ENCODE assay signal across 27 cellular contexts in the genomic region with DNA sequence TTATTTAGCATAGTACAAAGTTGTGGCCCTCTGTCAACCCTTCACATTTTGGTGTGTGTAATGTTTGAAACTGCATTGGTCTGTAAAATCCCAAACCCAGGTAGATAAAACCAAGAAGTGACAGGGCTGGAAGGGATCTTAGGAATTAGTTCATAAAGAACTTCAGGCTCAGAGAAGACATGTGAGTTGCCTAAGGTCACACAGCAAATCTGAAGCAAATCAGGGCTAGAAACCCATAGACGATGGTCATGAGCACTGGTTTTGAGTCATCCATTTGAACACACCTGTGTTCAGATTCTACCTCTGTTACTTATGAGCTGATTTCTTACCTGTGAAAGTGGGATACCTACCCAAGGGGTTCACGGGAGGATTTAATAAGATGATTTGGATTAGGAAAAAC.
"Had no signal": no experiment of that assay in that cellular context is flagged by ENCODE, and none has a peak within 500 bp of the region (broad histone marks: within the 10 kb centered on the region; RNA-seq: fewer than 3 reads in every experiment).

No MANE protein-coding gene starts in this region.

- H3K27ac ChIP-seq: epithelial cell of prostate, esophagus squamous epithelium, left lung, lower lobe of right lung, parathyroid adenoma, right atrium auricular region, thoracic aorta, upper lobe of left lung, vagina had no signal

- H3K27me3 ChIP-seq: esophagus squamous epithelium, left lung, right atrium auricular region, upper lobe of left lung, vagina had no signal

- H3K9me3 ChIP-seq: esophagus squamous epithelium, left lung, lower lobe of right lung, mucosa of descending colon, right atrium auricular region, thoracic aorta, upper lobe of left lung, vagina had no signal

- H3K9ac ChIP-seq: parathyroid adenoma had no signal

- FAIRE-seq: colon, endometrium, islet of Langerhans had no signal

- ATAC-seq: activated CD4-positive, alpha-beta T cell treated with anti-CD3 and anti-CD28 coated beads for 36 hours; left lung; lower lobe of right lung had no signal

- H2AFZ ChIP-seq: parathyroid adenoma had no signal

- H3K4me3 ChIP-seq: esophagus squamous epithelium, left lung, lower lobe of right lung, mucosa of descending colon, right atrium auricular region, thoracic aorta, upper lobe of left lung, vagina had no signal

- H3K36me3 ChIP-seq: esophagus squamous epithelium, left lung, lower lobe of right lung, right atrium auricular region, thoracic aorta, upper lobe of left lung, vagina had no signal

- DNase-seq: activated CD4-positive, alpha-beta T cell treated with anti-CD3 and anti-CD28 coated beads for 36 hours; activated CD4-positive, alpha-beta T cell treated with anti-CD3 and anti-CD28 coated beads, Interleukin-2, amount 50 U/mL, for 4 hours; activated CD4-positive, CD25-positive, alpha-beta regulatory T cell; activated effector memory CD4-positive, alpha-beta T cell treated with Interleukin-2 at 50 U/mL for 16 hours; activated naive CD4-positive, alpha-beta T cell treated with Interleukin-2 at 50 U/mL for 16 hours; activated T-cell treated with anti-CD3 and anti-CD28 coated beads for 4 hours; anterior cingulate cortex; dermis blood vessel endothelial cell; effector CD8-positive, alpha-beta T cell; esophagus squamous epithelium; foreskin melanocyte; left lung; lower lobe of right lung; mesendoderm; mucosa of descending colon; nephron progenitor cell; stimulated activated CD4-positive, alpha-beta T cell treated with anti-CD3 and anti-CD28 coated beads, Interleukin-2, amount 100 ng/mL, for 48 hours; T-helper 1 cell; upper lobe of left lung had no signal
